21 cellular contexts compared by ENCODE assay signal in genomic region chr16:1946495-1947368, GRCh38. TPM values are rescaled to one million over a fixed set of nuclear protein-coding genes. Genes with fewer than 3 reads are reported as not detected.
"Had no signal": no experiment of that assay in that cellular context is flagged by ENCODE, and none has a peak within 500 bp of the region (broad histone marks: within the 10 kb centered on the region; RNA-seq: fewer than 3 reads in every experiment).

No MANE protein-coding gene starts in this region.

- H3K36me3 ChIP-seq: ovary, tibial artery had no signal

- DNase-seq: activated CD4-positive, alpha-beta T cell treated with anti-CD3 and anti-CD28 coated beads, Interleukin-2, amount 10 ng/mL, durations not matched to agents 7 days and 5 days; activated CD4-positive, CD25-positive, alpha-beta regulatory T cell; activated CD8-positive, alpha-beta memory T cell treated with anti-CD3 and anti-CD28 coated beads, Interleukin-2, amount 50 U/mL, for 48 hours; activated gamma-delta T cell; activated T-cell treated with anti-CD3 and anti-CD28 coated beads, Interleukin-2, amount 50 U/mL, for 72 hours; cortex of kidney; effector memory CD8-positive, alpha-beta T cell; foreskin melanocyte; head of caudate nucleus; immature natural killer cell; midbrain; ovary; T-helper 2 cell had no signal

- H3K27ac ChIP-seq: epithelial cell of prostate, ovary, tibial artery had no signal

- H3K27me3 ChIP-seq: ovary, tibial artery had no signal

- ATAC-seq: activated naive CD4-positive, alpha-beta T cell treated with anti-CD3 and anti-CD28 coated beads, Interleukin-2, amount 50 U/mL, for 72 hours; activated T-cell treated with anti-CD3 and anti-CD28 coated beads, Interleukin-2, amount 50 U/mL, for 72 hours; effector memory CD8-positive, alpha-beta T cell; stimulated activated effector memory CD8-positive, alpha-beta T cell treated with anti-CD3 and anti-CD28 coated beads, Interleukin-12 subunit alpha, Interleukin-12 subunit beta, amount 100 ng/mL, for 72 hours had no signal

- H3K4me3 ChIP-seq: ovary, tibial artery had no signal

- H3K9me3 Mint-ChIP-seq: activated CD4-positive, alpha-beta T cell treated with anti-CD3 and anti-CD28 coated beads, Interleukin-2, amount 10 ng/mL, durations not matched to agents 7 days and 5 days; activated naive CD4-positive, alpha-beta T cell treated with anti-CD3 and anti-CD28 coated beads, Interleukin-2, amount 50 U/mL, for 72 hours; activated T-cell treated with anti-CD3 and anti-CD28 coated beads, Interleukin-2, amount 50 U/mL, for 72 hours; central memory CD8-positive, alpha-beta T cell; effector memory CD8-positive, alpha-beta T cell; immature natural killer cell; stimulated activated effector memory CD8-positive, alpha-beta T cell treated with anti-CD3 and anti-CD28 coated beads, Interleukin-12 subunit alpha, Interleukin-12 subunit beta, amount 100 ng/mL, for 72 hours had no signal

- H3K9me3 ChIP-seq: ovary, tibial artery had no signal

- H3K27ac Mint-ChIP-seq: activated T-cell treated with anti-CD3 and anti-CD28 coated beads, Interleukin-2, amount 50 U/mL, for 72 hours; effector memory CD8-positive, alpha-beta T cell; immature natural killer cell; stimulated activated effector memory CD8-positive, alpha-beta T cell treated with anti-CD3 and anti-CD28 coated beads, Interleukin-12 subunit alpha, Interleukin-12 subunit beta, amount 100 ng/mL, for 72 hours had no signal

- H3K4me3 Mint-ChIP-seq: activated CD4-positive, alpha-beta T cell treated with anti-CD3 and anti-CD28 coated beads, Interleukin-2, amount 10 ng/mL, durations not matched to agents 7 days and 5 days; activated T-cell treated with anti-CD3 and anti-CD28 coated beads, Interleukin-2, amount 50 U/mL, for 72 hours; central memory CD8-positive, alpha-beta T cell; effector memory CD8-positive, alpha-beta T cell; immature natural killer cell; stimulated activated effector memory CD8-positive, alpha-beta T cell treated with anti-CD3 and anti-CD28 coated beads, Interleukin-12 subunit alpha, Interleukin-12 subunit beta, amount 100 ng/mL, for 72 hours had no signal

- H3K36me3 Mint-ChIP-seq: immature natural killer cell had no signal

- H3K27me3 Mint-ChIP-seq: activated CD4-positive, alpha-beta T cell treated with anti-CD3 and anti-CD28 coated beads, Interleukin-2, amount 10 ng/mL, durations not matched to agents 7 days and 5 days; central memory CD8-positive, alpha-beta T cell had no signal

RNA-seq across cellular contexts. Expression of gene RPL3L, which starts 7.8 kb away (rescaled TPM):
- total RNA-seq: activated CD4-positive, alpha-beta T cell treated with anti-CD3 and anti-CD28 coated beads, Interleukin-2, amount 10 ng/mL, durations not matched to agents 7 days and 5 days; activated naive CD4-positive, alpha-beta T cell treated with anti-CD3 and anti-CD28 coated beads, Interleukin-2, amount 50 U/mL, for 72 hours; fibroblast of lung; lung microvascular endothelial cell; ovary; subcutaneous adipose tissue had no signal

RNA-seq across cellular contexts. Expression of gene RNF151, which starts 19.9 kb away (rescaled TPM):
- total RNA-seq: activated CD4-positive, alpha-beta T cell treated with anti-CD3 and anti-CD28 coated beads, Interleukin-2, amount 10 ng/mL, durations not matched to agents 7 days and 5 days; fibroblast of lung; lung microvascular endothelial cell; subcutaneous adipose tissue had no signal
